Comparison of ENCODE assay signal across 22 cellular contexts in genomic region chr20:24782221-24782620, GRCh38.
"Had no signal": no experiment of that assay in that cellular context is flagged by ENCODE, and none has a peak within 500 bp of the region (broad histone marks: within the 10 kb centered on the region; RNA-seq: fewer than 3 reads in every experiment).

No MANE protein-coding gene starts in this region.

- H3K4me3 ChIP-seq: body of pancreas, coronary artery, gastroesophageal sphincter, heart left ventricle, right atrium auricular region, skin epidermis, stomach, testis, upper lobe of left lung had no signal

- H3K4me3 Mint-ChIP-seq: activated naive CD8-positive, alpha-beta T cell; stimulated activated effector memory CD8-positive, alpha-beta T cell treated with anti-CD3 and anti-CD28 coated beads, Interleukin-12 subunit alpha, Interleukin-12 subunit beta, amount 100 ng/mL, for 72 hours; T-helper 17 cell had no signal

- H3K36me3 Mint-ChIP-seq: activated naive CD8-positive, alpha-beta T cell; stimulated activated effector memory CD8-positive, alpha-beta T cell treated with anti-CD3 and anti-CD28 coated beads, Interleukin-12 subunit alpha, Interleukin-12 subunit beta, amount 100 ng/mL, for 72 hours had no signal

- H3K9me3 Mint-ChIP-seq: stimulated activated effector memory CD8-positive, alpha-beta T cell treated with anti-CD3 and anti-CD28 coated beads, Interleukin-12 subunit alpha, Interleukin-12 subunit beta, amount 100 ng/mL, for 72 hours had no signal

- H3K27me3 ChIP-seq: body of pancreas, gastroesophageal sphincter, right atrium auricular region, testis, upper lobe of left lung had no signal

- H3K27ac Mint-ChIP-seq: activated naive CD8-positive, alpha-beta T cell; stimulated activated effector memory CD8-positive, alpha-beta T cell treated with anti-CD3 and anti-CD28 coated beads, Interleukin-12 subunit alpha, Interleukin-12 subunit beta, amount 100 ng/mL, for 72 hours; T-helper 17 cell had no signal

- ATAC-seq: body of pancreas, esophagus mucosa, gastroesophageal sphincter, T-helper 17 cell had no signal

- H3K9me3 ChIP-seq: body of pancreas, gastroesophageal sphincter, heart left ventricle, right atrium auricular region, stomach, testis, upper lobe of left lung had no signal

- H3K36me3 ChIP-seq: gastroesophageal sphincter, heart left ventricle, right atrium auricular region, stomach, upper lobe of left lung had no signal

- H3K27ac ChIP-seq: body of pancreas, coronary artery, gastroesophageal sphincter, heart left ventricle, right atrium auricular region, skin epidermis, stomach, testis, upper lobe of left lung had no signal

- H3K4me1 ChIP-seq: heart left ventricle, right atrium auricular region, testis had no signal

- H3K4me1 Mint-ChIP-seq: stimulated activated effector memory CD8-positive, alpha-beta T cell treated with anti-CD3 and anti-CD28 coated beads, Interleukin-12 subunit alpha, Interleukin-12 subunit beta, amount 100 ng/mL, for 72 hours had no signal

- DNase-seq: activated CD8-positive, alpha-beta memory T cell treated with anti-CD3 and anti-CD28 coated beads for 24 hours; activated CD8-positive, alpha-beta memory T cell treated with anti-CD3 and anti-CD28 coated beads, Interleukin-2, amount 50 U/mL, for 48 hours; activated gamma-delta T cell; activated T-cell treated with anti-CD3 and anti-CD28 coated beads, Interleukin-2, amount 50 U/mL, for 48 hours; central memory CD4-positive, alpha-beta T cell; effector CD4-positive, alpha-beta T cell; heart left ventricle; mammary epithelial cell; occipital lobe; stimulated activated CD4-positive, alpha-beta T cell treated with anti-CD3 and anti-CD28 coated beads, Interleukin-4, amount 100 ng/mL, for 24 hours; stomach; T-helper 17 cell; testis had no signal
